17 cellular contexts compared by ENCODE assay signal in the genomic region with DNA sequence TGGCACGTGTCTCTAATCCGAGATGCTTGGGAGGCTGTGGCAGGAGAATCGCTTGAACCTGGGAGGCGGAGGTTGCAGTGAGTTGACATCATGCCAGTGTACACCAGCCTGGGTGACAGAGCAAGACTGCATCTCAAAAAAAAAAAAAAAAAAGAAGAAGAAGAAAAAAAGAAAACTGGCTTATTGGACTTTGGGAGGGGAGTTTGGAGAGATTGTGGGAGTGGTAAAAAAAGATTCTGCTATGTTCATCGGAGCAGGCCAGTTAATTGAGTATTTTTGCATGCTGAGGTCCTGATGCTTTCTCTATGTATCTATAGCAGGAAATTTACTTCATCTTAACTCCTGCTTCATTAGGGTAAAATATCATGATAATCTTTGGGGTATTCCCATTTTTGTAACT. TPM values are rescaled to one million over a fixed set of nuclear protein-coding genes. Genes with fewer than 3 reads are reported as not detected.
DNase-seq lines count a peak whose midpoint lies in the region; ATAC-seq lines count a peak whose summit lies in the region.
"Had no signal": no experiment of that assay in that cellular context is flagged by ENCODE, and none has a peak within 500 bp of the region (broad histone marks: within the 10 kb centered on the region; RNA-seq: fewer than 3 reads in every experiment).

No MANE protein-coding gene starts in this region.

- peaks cover 34% of the 10 kb centered on the region for H3K4me1 Mint-ChIP-seq in activated CD4-positive, alpha-beta T cell treated with anti-CD3 and anti-CD28 coated beads, Interleukin-2, amount 10 ng/mL, durations not matched to agents 7 days and 5 days
- H3K4me1 Mint-ChIP-seq in T-helper 17 cell = peaks cover 59% of the 10 kb centered on the region
- peaks cover 64% of the 10 kb centered on the region for H3K4me1 Mint-ChIP-seq in stimulated activated naive CD8-positive, alpha-beta T cell treated with anti-CD3 and anti-CD28 coated beads, Interleukin-15, amount 100 ng/mL, for 72 hours

- H3K27me3 Mint-ChIP-seq in activated CD4-positive, alpha-beta T cell treated with anti-CD3 and anti-CD28 coated beads, Interleukin-2, amount 10 ng/mL, durations not matched to agents 7 days and 5 days = no peaks in the 10 kb centered on the region
- no peaks in the 10 kb centered on the region for H3K27me3 Mint-ChIP-seq in T-helper 17 cell
- no peaks in the 10 kb centered on the region for H3K27me3 Mint-ChIP-seq in stimulated activated naive CD8-positive, alpha-beta T cell treated with anti-CD3 and anti-CD28 coated beads, Interleukin-15, amount 100 ng/mL, for 72 hours
- H3K27me3 Mint-ChIP-seq: effector memory CD8-positive, alpha-beta T cell; IgD-negative memory B cell; T-cell had no signal

- no peaks in the 10 kb centered on the region for H3K36me3 ChIP-seq in iPS-20b (ENCODE audit: insufficient read depth, low read depth, low read length)

- no peak overlapping the region for H3K4me3 Mint-ChIP-seq in activated CD4-positive, alpha-beta T cell treated with anti-CD3 and anti-CD28 coated beads, Interleukin-2, amount 10 ng/mL, durations not matched to agents 7 days and 5 days
- H3K4me3 Mint-ChIP-seq in T-helper 17 cell = peak overlapping the region; percentile 50
- H3K4me3 Mint-ChIP-seq in stimulated activated naive CD8-positive, alpha-beta T cell treated with anti-CD3 and anti-CD28 coated beads, Interleukin-15, amount 100 ng/mL, for 72 hours = no peak overlapping the region

- peak overlapping the region; percentile 88 for H3K27ac ChIP-seq in iPS-20b (ENCODE audit: low read length)

- no peaks in the 10 kb centered on the region for H3K9me3 ChIP-seq in T-helper 17 cell (ENCODE audit: control insufficient read depth, low read length, poor library complexity, severe bottlenecking)
- H3K9me3 ChIP-seq in iPS-20b (ENCODE audit: insufficient read depth, low read depth, low read length) = no peaks in the 10 kb centered on the region
- H3K9me3 ChIP-seq: Caco-2 had no signal

- H3K36me3 Mint-ChIP-seq in activated CD4-positive, alpha-beta T cell treated with anti-CD3 and anti-CD28 coated beads, Interleukin-2, amount 10 ng/mL, durations not matched to agents 7 days and 5 days (ENCODE audit: low read depth) = peaks cover 12% of the 10 kb centered on the region
- no peaks in the 10 kb centered on the region for H3K36me3 Mint-ChIP-seq in T-helper 17 cell (ENCODE audit: low read depth)
- H3K36me3 Mint-ChIP-seq: IgD-negative memory B cell, T-cell had no signal

- POLR2A ChIA-PET in activated CD4-positive, alpha-beta T cell treated with anti-CD3 and anti-CD28 coated beads, Interleukin-2, amount 10 ng/mL, durations not matched to agents 7 days and 5 days (lab: Charles Lee) = no interaction called here

- DNase-seq in activated CD4-positive, alpha-beta T cell treated with anti-CD3 and anti-CD28 coated beads, Interleukin-2, amount 10 ng/mL, durations not matched to agents 7 days and 5 days = no peak
- no peak for DNase-seq in activated CD4-positive, alpha-beta T cell treated with anti-CD3 and anti-CD28 coated beads for 48 hours
- DNase-seq in T-helper 17 cell = no peak
- no peak for DNase-seq in stimulated activated naive CD8-positive, alpha-beta T cell treated with anti-CD3 and anti-CD28 coated beads, Interleukin-15, amount 100 ng/mL, for 72 hours
- DNase-seq in posterior vena cava (ENCODE audit: low spot score) = no peak
- DNase-seq: 8988T; Caco-2; effector memory CD8-positive, alpha-beta T cell; midbrain; NCI-H1436; NCI-H446; stimulated activated CD4-positive, alpha-beta T cell treated with anti-CD3 and anti-CD28 coated beads, Interleukin-2, amount 100 ng/mL, for 24 hours; T-cell had no signal

- ATAC-seq in T-helper 17 cell (no peak), HG03354 (IDR thresholded peaks at IDR 0.05; ENCODE audit: poor library complexity, severe bottlenecking, unreplicated experiment) (no peak), HG02610 (IDR thresholded peaks at IDR 0.05; ENCODE audit: unreplicated experiment) (no peak)
- no peak for ATAC-seq in stimulated activated naive CD8-positive, alpha-beta T cell treated with anti-CD3 and anti-CD28 coated beads, Interleukin-15, amount 100 ng/mL, for 72 hours
- ATAC-seq: effector memory CD8-positive, alpha-beta T cell had no signal

- peaks cover 35% of the 10 kb centered on the region for H3K4me1 ChIP-seq in iPS-20b (ENCODE audit: insufficient read depth, low read length)

- CTCF ChIA-PET in activated CD4-positive, alpha-beta T cell treated with anti-CD3 and anti-CD28 coated beads, Interleukin-2, amount 10 ng/mL, durations not matched to agents 7 days and 5 days (lab: Charles Lee) = no interaction called here

- H3K27me3 ChIP-seq in iPS-20b (ENCODE audit: insufficient read depth, low read length) = no peaks in the 10 kb centered on the region

- no peak overlapping the region for H3K4me3 ChIP-seq in iPS-20b (ENCODE audit: low read length)

- peak overlapping the region; percentile 22 for H3K27ac Mint-ChIP-seq in activated CD4-positive, alpha-beta T cell treated with anti-CD3 and anti-CD28 coated beads, Interleukin-2, amount 10 ng/mL, durations not matched to agents 7 days and 5 days
- peak overlapping the region; percentile 66 for H3K27ac Mint-ChIP-seq in T-helper 17 cell
- H3K27ac Mint-ChIP-seq in stimulated activated naive CD8-positive, alpha-beta T cell treated with anti-CD3 and anti-CD28 coated beads, Interleukin-15, amount 100 ng/mL, for 72 hours = peak overlapping the region; percentile 70 to 89
- H3K27ac Mint-ChIP-seq: IgD-negative memory B cell had no signal

- H3K9me3 Mint-ChIP-seq in activated CD4-positive, alpha-beta T cell treated with anti-CD3 and anti-CD28 coated beads, Interleukin-2, amount 10 ng/mL, durations not matched to agents 7 days and 5 days = no peaks in the 10 kb centered on the region
- H3K9me3 Mint-ChIP-seq in stimulated activated naive CD8-positive, alpha-beta T cell treated with anti-CD3 and anti-CD28 coated beads, Interleukin-15, amount 100 ng/mL, for 72 hours = no peaks in the 10 kb centered on the region
- H3K9me3 Mint-ChIP-seq: effector memory CD8-positive, alpha-beta T cell; IgD-negative memory B cell; T-cell had no signal

- intact Hi-C loops in posterior vena cava (cut with DNase I) = no loop called here

- H3K9ac ChIP-seq in iPS-20b (ENCODE audit: low read depth, low read length) = peak overlapping the region; percentile 43; the same call in 1 of the 2 replicates

RNA-seq across cellular contexts. Expression of a gene that starts 11.6 kb away (rescaled TPM):
- total RNA-seq in activated CD4-positive, alpha-beta T cell treated with anti-CD3 and anti-CD28 coated beads, Interleukin-2, amount 10 ng/mL, durations not matched to agents 7 days and 5 days = 10 to 100 TPM; 73.6 to 78.0 TPM
- total RNA-seq in T-helper 17 cell (100 to 1,000 TPM; 114 to 120 TPM), posterior vena cava (10 to 100 TPM; 52.4 to 62.9 TPM)

Comparison
In these comparisons a context has a peak if more than half of its experiments do, and no peak if none do; other contexts are left out.
1. H3K27ac Mint-ChIP-seq: peak in every context shown above with its lines; median percentile 80 in stimulated activated naive CD8-positive, alpha-beta T cell treated with anti-CD3 and anti-CD28 coated beads, Interleukin-15, amount 100 ng/mL, for 72 hours; 66 in T-helper 17 cell; 22 in activated CD4-positive, alpha-beta T cell treated with anti-CD3 and anti-CD28 coated beads, Interleukin-2, amount 10 ng/mL, durations not matched to agents 7 days and 5 days.